In genomic region chr2:208017721-208018120, GRCh38 we compare ENCODE assay signal across 23 cellular contexts. TPM values are rescaled to one million over a fixed set of nuclear protein-coding genes. Genes with fewer than 3 reads are reported as not detected.
A peak's percentile ranks its signal among the peaks of the same experiment; 100 is the strongest.
DNase-seq lines count a peak whose midpoint lies in the region; ATAC-seq and TF ChIP-seq lines count a peak whose summit lies in the region.
"Had no signal": no experiment of that assay in that cellular context is flagged by ENCODE, and none has a peak within 500 bp of the region (broad histone marks: within the 10 kb centered on the region; RNA-seq: fewer than 3 reads in every experiment).

No MANE protein-coding gene starts in this region.

- peaks cover 22% of the 10 kb centered on the region for H3K4me1 Mint-ChIP-seq in activated T-helper 1 cell treated with anti-CD3 and anti-CD28 coated beads, Interleukin-12 subunit alpha, Interleukin-12 subunit beta, Interleukin-2, Interleukin-4 antibody, amounts not matched to agents 30 ng/mL and 10 ng/mL and 1 ng/mL, durations not matched to agents 14 hours and 24 hours and 36 hours (ENCODE audit: low read depth)
- H3K4me1 Mint-ChIP-seq in natural killer cell treated with Interleukin-12 subunit alpha and Interleukin-12 subunit beta and Interleukin-15 and Interleukin-18, amount 100 ng/mL, for 72 hours (ENCODE audit: low read depth in 2 of 2): peaks cover 15 to 24% of the 10 kb centered on the region in 2 donors

- no peaks in the 10 kb centered on the region for H3K9me2 ChIP-seq in Karpas-422 (replicated peaks; ENCODE audit: insufficient read depth, low read length)

- no peaks in the 10 kb centered on the region for H3K9me3 Mint-ChIP-seq in activated T-helper 1 cell treated with anti-CD3 and anti-CD28 coated beads, Interleukin-12 subunit alpha, Interleukin-12 subunit beta, Interleukin-2, Interleukin-4 antibody, amounts not matched to agents 30 ng/mL and 10 ng/mL and 1 ng/mL, durations not matched to agents 14 hours and 24 hours and 36 hours
- no peaks in the 10 kb centered on the region for H3K9me3 Mint-ChIP-seq in natural killer cell treated with Interleukin-12 subunit alpha and Interleukin-12 subunit beta and Interleukin-15 and Interleukin-18, amount 100 ng/mL, for 72 hours
- H3K9me3 Mint-ChIP-seq: activated B cell treated with CpG ODN at 0.5 μM for 24 hours; effector memory CD8-positive, alpha-beta T cell; natural killer cell had no signal

- H3K9ac ChIP-seq in Karpas-422 (ENCODE audit: low read length): no peak overlapping the region

- DNase-seq in stimulated activated CD4-positive, alpha-beta T cell treated with anti-CD3 and anti-CD28 coated beads, Interleukin-15, amount 100 ng/mL, for 24 hours: peak; percentile 18
- no peak for DNase-seq in stimulated activated CD4-positive, alpha-beta T cell treated with anti-CD3 and anti-CD28 coated beads, Interleukin-2, amount 100 ng/mL, for 24 hours
- no peak for DNase-seq in activated T-helper 1 cell treated with anti-CD3 and anti-CD28 coated beads, Interleukin-12 subunit alpha, Interleukin-12 subunit beta, Interleukin-2, Interleukin-4 antibody, amounts not matched to agents 30 ng/mL and 10 ng/mL and 1 ng/mL, durations not matched to agents 14 hours and 24 hours and 36 hours (ENCODE audit: low spot score)
- no peak for DNase-seq in natural killer cell treated with Interleukin-12 subunit alpha and Interleukin-12 subunit beta and Interleukin-15 and Interleukin-18, amount 100 ng/mL, for 72 hours (ENCODE audit: low spot score)
- DNase-seq in A673 (ENCODE audit: low spot score): no peak
- no peak for DNase-seq in cerebellar cortex (ENCODE audit: low spot score)
- no peak for DNase-seq in Karpas-422
- DNase-seq: activated B cell treated with CpG ODN at 0.5 μM for 24 hours; AML-193; body of pancreas; COR-L47; DMS79 treated with DMSO at 0.1 percent for 48 hours; effector memory CD8-positive, alpha-beta T cell; esophagus squamous epithelium; kidney glomerular epithelial cell; mesendoderm; natural killer cell; NCI-H2081; NK-92 treated with Interleukin-12 subunit alpha and Interleukin-12 subunit beta, amount 100 ng/mL, for 24 hours had no signal

- H3K27me3 ChIP-seq in A673 (replicated peaks; ENCODE audit: insufficient read depth, low read depth, low read length, poor library complexity) (no peaks in the 10 kb centered on the region), Karpas-422 (ENCODE audit: low read length) (no peaks in the 10 kb centered on the region)
- H3K27me3 ChIP-seq: body of pancreas, esophagus squamous epithelium, gastroesophageal sphincter, SJSA1, tibial nerve had no signal

- no peak overlapping the region for H2AFZ ChIP-seq in Karpas-422 (ENCODE audit: low read length)

- intact Hi-C loops in activated T-helper 1 cell treated with anti-CD3 and anti-CD28 coated beads, Interleukin-12 subunit alpha, Interleukin-12 subunit beta, Interleukin-2, Interleukin-4 antibody, amounts not matched to agents 30 ng/mL and 10 ng/mL and 1 ng/mL, durations not matched to agents 14 hours and 24 hours and 36 hours (cut with micrococcal nuclease): no loop called here
- intact Hi-C loops in A673 (cut with micrococcal nuclease; ENCODE audit: unreplicated experiment): no loop called here

- BruUV-seq in A673 (replicated peaks; lab: Mats Ljungman, UMichigan): no TSS peak

- POLR2A ChIA-PET in A673 (lab: Charles Lee; ENCODE audit: low non-redundant PET): no interaction called here

- no peaks in the 10 kb centered on the region for H4K20me1 ChIP-seq in Karpas-422 (ENCODE audit: insufficient read depth, low read depth, low read length)

- H3K79me2 ChIP-seq in Karpas-422 (ENCODE audit: low read length): peaks cover 77% of the 10 kb centered on the region

- H3K4me2 ChIP-seq in Karpas-422 (ENCODE audit: low read depth, low read length, poor library complexity, severe bottlenecking): no peak overlapping the region

- TF ChIP-seq CTCF in A673 (conservative IDR thresholded peaks at IDR 0.05; ENCODE audit: low read depth, low read length): no peak

- CTCF ChIA-PET in A673 (lab: Charles Lee): no interaction called here

- no peaks in the 10 kb centered on the region for H3K36me3 Mint-ChIP-seq in activated T-helper 1 cell treated with anti-CD3 and anti-CD28 coated beads, Interleukin-12 subunit alpha, Interleukin-12 subunit beta, Interleukin-2, Interleukin-4 antibody, amounts not matched to agents 30 ng/mL and 10 ng/mL and 1 ng/mL, durations not matched to agents 14 hours and 24 hours and 36 hours (ENCODE audit: low read depth)
- no peaks in the 10 kb centered on the region for H3K36me3 Mint-ChIP-seq in natural killer cell treated with Interleukin-12 subunit alpha and Interleukin-12 subunit beta and Interleukin-15 and Interleukin-18, amount 100 ng/mL, for 72 hours
- H3K36me3 Mint-ChIP-seq: natural killer cell had no signal

- H3K4me3 Mint-ChIP-seq in activated T-helper 1 cell treated with anti-CD3 and anti-CD28 coated beads, Interleukin-12 subunit alpha, Interleukin-12 subunit beta, Interleukin-2, Interleukin-4 antibody, amounts not matched to agents 30 ng/mL and 10 ng/mL and 1 ng/mL, durations not matched to agents 14 hours and 24 hours and 36 hours: peak overlapping the region; percentile 28
- H3K4me3 Mint-ChIP-seq in natural killer cell treated with Interleukin-12 subunit alpha and Interleukin-12 subunit beta and Interleukin-15 and Interleukin-18, amount 100 ng/mL, for 72 hours: peak overlapping the region; percentile 0
- H3K4me3 Mint-ChIP-seq: activated B cell treated with CpG ODN at 0.5 μM for 24 hours; effector memory CD8-positive, alpha-beta T cell; natural killer cell had no signal

- H3K27ac Mint-ChIP-seq in activated T-helper 1 cell treated with anti-CD3 and anti-CD28 coated beads, Interleukin-12 subunit alpha, Interleukin-12 subunit beta, Interleukin-2, Interleukin-4 antibody, amounts not matched to agents 30 ng/mL and 10 ng/mL and 1 ng/mL, durations not matched to agents 14 hours and 24 hours and 36 hours: peak overlapping the region; percentile 30
- peak overlapping the region in 1 of 2 donors; percentile 6 for H3K27ac Mint-ChIP-seq in natural killer cell treated with Interleukin-12 subunit alpha and Interleukin-12 subunit beta and Interleukin-15 and Interleukin-18, amount 100 ng/mL, for 72 hours
- H3K27ac Mint-ChIP-seq: activated B cell treated with CpG ODN at 0.5 μM for 24 hours had no signal

- H3K27ac ChIP-seq in A673 (ENCODE audit: low read depth, low read length, poor library complexity, severe bottlenecking) (no peak overlapping the region), Karpas-422 (ENCODE audit: low read length) (no peak overlapping the region)
- H3K27ac ChIP-seq: body of pancreas, esophagus squamous epithelium, gastroesophageal sphincter, SJSA1, tibial nerve had no signal

- H3K36me3 ChIP-seq in A673 (ENCODE audit: insufficient read depth, low read length, poor library complexity, severe bottlenecking): no peaks in the 10 kb centered on the region
- peaks cover 6% of the 10 kb centered on the region; the same call in 1 of the 2 replicates for H3K36me3 ChIP-seq in Karpas-422 (ENCODE audit: insufficient read depth, low read length)
- H3K36me3 ChIP-seq: esophagus squamous epithelium, gastroesophageal sphincter, SJSA1, tibial nerve had no signal

- H3K4me3 ChIP-seq in A673 (ENCODE audit: low read depth, low read length, poor library complexity, severe bottlenecking) (no peak overlapping the region), Karpas-422 (ENCODE audit: low read length) (no peak overlapping the region)
- H3K4me3 ChIP-seq: body of pancreas, esophagus squamous epithelium, gastroesophageal sphincter, SJSA1, tibial nerve had no signal

- ATAC-seq in natural killer cell treated with Interleukin-12 subunit alpha and Interleukin-12 subunit beta and Interleukin-15 and Interleukin-18, amount 100 ng/mL, for 72 hours: no peak
- ATAC-seq: body of pancreas; effector memory CD8-positive, alpha-beta T cell; gastroesophageal sphincter; sciatic nerve had no signal

- no peaks in the 10 kb centered on the region for H3K27me3 Mint-ChIP-seq in activated T-helper 1 cell treated with anti-CD3 and anti-CD28 coated beads, Interleukin-12 subunit alpha, Interleukin-12 subunit beta, Interleukin-2, Interleukin-4 antibody, amounts not matched to agents 30 ng/mL and 10 ng/mL and 1 ng/mL, durations not matched to agents 14 hours and 24 hours and 36 hours (ENCODE audit: insufficient read depth)
- no peaks in the 10 kb centered on the region for H3K27me3 Mint-ChIP-seq in natural killer cell treated with Interleukin-12 subunit alpha and Interleukin-12 subunit beta and Interleukin-15 and Interleukin-18, amount 100 ng/mL, for 72 hours
- H3K27me3 Mint-ChIP-seq: activated B cell treated with CpG ODN at 0.5 μM for 24 hours; effector memory CD8-positive, alpha-beta T cell had no signal

- H3K9me3 ChIP-seq in A673 (ENCODE audit: low read depth, low read length, poor library complexity, severe bottlenecking): no peaks in the 10 kb centered on the region
- no peaks in the 10 kb centered on the region for H3K9me3 ChIP-seq in Karpas-422 (ENCODE audit: low read length)
- H3K9me3 ChIP-seq: body of pancreas, esophagus squamous epithelium, gastroesophageal sphincter, SJSA1, tibial nerve had no signal

- H3K4me1 ChIP-seq in A673 (ENCODE audit: insufficient read depth, low read length, poor library complexity, severe bottlenecking): no peaks in the 10 kb centered on the region
- peaks cover 10% of the 10 kb centered on the region for H3K4me1 ChIP-seq in Karpas-422 (ENCODE audit: low read length)
- H3K4me1 ChIP-seq: esophagus squamous epithelium had no signal

RNA-seq across cellular contexts. Expression of gene PLEKHM3, which starts 7.6 kb away (rescaled TPM):
- total RNA-seq in activated T-helper 1 cell treated with anti-CD3 and anti-CD28 coated beads, Interleukin-12 subunit alpha, Interleukin-12 subunit beta, Interleukin-2, Interleukin-4 antibody, amounts not matched to agents 30 ng/mL and 10 ng/mL and 1 ng/mL, durations not matched to agents 14 hours and 24 hours and 36 hours: 6.4 and 7.3 TPM in 2 replicates
- total RNA-seq in natural killer cell treated with Interleukin-12 subunit alpha and Interleukin-12 subunit beta and Interleukin-15 and Interleukin-18, amount 100 ng/mL, for 72 hours: 10 to 100 TPM in 1 of 2 donors, 1 to 10 TPM in 1; 8.1 to 10.3 TPM
- total RNA-seq in A673 (2021): 6.5 TPM in 2 replicates
- 19.7 and 19.9 TPM in 2 replicates for total RNA-seq in Karpas-422 (2014; rRNA removed; shearing (Covaris generic); ENCODE audit: low replicate concordance)
